Comparison of ENCODE assay signal across 9 cellular contexts in genomic region chr22:46027219-46028068, GRCh38. TPM values are rescaled to one million over a fixed set of nuclear protein-coding genes. Genes with fewer than 3 reads are reported as not detected.
A peak's percentile ranks its signal among the peaks of the same experiment; 100 is the strongest.
DNase-seq lines count a peak whose midpoint lies in the region; ATAC-seq and TF ChIP-seq lines count a peak whose summit lies in the region.
"Had no signal": no experiment of that assay in that cellular context is flagged by ENCODE, and none has a peak within 500 bp of the region (broad histone marks: within the 10 kb centered on the region; RNA-seq: fewer than 3 reads in every experiment).

No MANE protein-coding gene starts in this region.

- intact Hi-C loops in naive thymus-derived CD4-positive, alpha-beta T cell (cut with micrococcal nuclease), result no loop called here

- peaks cover 31 to 53% (median 39%) of the 10 kb centered on the region in 5 donors for H3K27me3 Mint-ChIP-seq in naive thymus-derived CD4-positive, alpha-beta T cell

- DNase-seq in activated CD8-positive, alpha-beta memory T cell treated with anti-CD3 and anti-CD28 coated beads, Interleukin-2, amount 50 U/mL, for 48 hours, result peak; percentile 41
- DNase-seq in activated CD8-positive, alpha-beta memory T cell treated with anti-CD3 and anti-CD28 coated beads for 24 hours, result no peak
- DNase-seq in fibroblast of the aortic adventitia (ENCODE audit: low read depth) (no peak), HEK293T (ENCODE audit: extremely low spot score) (no peak), T-helper 9 cell (no peak), NCI-H1417 treated with DMSO at 0.1 percent for 48 hours (lab: John Stamatoyannopoulos, UW) (no peak)
- no peak for DNase-seq in naive thymus-derived CD4-positive, alpha-beta T cell
- DNase-seq: CD4-positive, CD25-positive, alpha-beta regulatory T cell had no signal

- H3K4me1 Mint-ChIP-seq in naive thymus-derived CD4-positive, alpha-beta T cell, result peaks cover 4 to 11% (median 6%) of the 10 kb centered on the region in 7 donors

- no peaks in the 10 kb centered on the region for H3K4me1 ChIP-seq in naive thymus-derived CD4-positive, alpha-beta T cell (ENCODE audit: control insufficient read depth in 2 of 2, insufficient read depth in 2 of 2, low read length in 2 of 2)
- H3K4me1 ChIP-seq in urinary bladder (ENCODE audit: insufficient read depth), result no peaks in the 10 kb centered on the region

- H3K27ac ChIP-seq in naive thymus-derived CD4-positive, alpha-beta T cell (ENCODE audit: low read depth, low read length), result no peak overlapping the region
- H3K27ac ChIP-seq in urinary bladder (ENCODE audit: low read depth), result no peak overlapping the region

- H3K36me3 Mint-ChIP-seq in naive thymus-derived CD4-positive, alpha-beta T cell, result peaks cover 0 to 12% (median 0%) of the 10 kb centered on the region in 5 donors
- H3K36me3 Mint-ChIP-seq: CD4-positive, CD25-positive, alpha-beta regulatory T cell had no signal

- no peak overlapping the region for H3K27ac Mint-ChIP-seq in naive thymus-derived CD4-positive, alpha-beta T cell
- H3K27ac Mint-ChIP-seq: CD4-positive, CD25-positive, alpha-beta regulatory T cell had no signal

- no peaks in the 10 kb centered on the region for H3K9me3 ChIP-seq in naive thymus-derived CD4-positive, alpha-beta T cell (ENCODE audit: control insufficient read depth in 2 of 3, low read length in 3 of 3)

- H3K4me3 Mint-ChIP-seq in naive thymus-derived CD4-positive, alpha-beta T cell, result peak overlapping the region in 4 of 10 donors; percentile 5 to 70 (median 52)

- peaks cover 0 to 4% of the 10 kb centered on the region in 2 donors for H3K27me3 ChIP-seq in naive thymus-derived CD4-positive, alpha-beta T cell (ENCODE audit: control insufficient read depth in 2 of 2, insufficient read depth in 2 of 2, low read length in 2 of 2)

- POLR2A ChIA-PET in naive thymus-derived CD4-positive, alpha-beta T cell (lab: Charles Lee), result no interaction called here
- POLR2A ChIA-PET in HEK293T (lab: Yijun Ruan, JAX), result interaction anchor here (0.6 to 4.0 kb wide), 5 partner anchors 8 to 308 kb away, joined by 3 to 24 read pairs (median 4); partner anchors contain the start of gene TRMU

- H3K4me3 ChIP-seq in fibroblast of the aortic adventitia (ENCODE audit: low read depth, low read length) (peak overlapping the region; percentile 39), urinary bladder (ENCODE audit: low read depth, low read length) (peak overlapping the region; percentile 41)
- no peak overlapping the region for H3K4me3 ChIP-seq in naive thymus-derived CD4-positive, alpha-beta T cell (ENCODE audit: low read length)

- peak; percentile 76 for ATAC-seq in naive thymus-derived CD4-positive, alpha-beta T cell

- CTCF ChIA-PET in naive thymus-derived CD4-positive, alpha-beta T cell (lab: Charles Lee), result no interaction called here
- CTCF ChIA-PET in HEK293T (lab: Yijun Ruan, JAX), result no interaction called here

- no peak for TF ChIP-seq CTCF in fibroblast of the aortic adventitia (IDR thresholded peaks at IDR 0.05; ENCODE audit: insufficient read depth, low read length)

- H3K9me3 Mint-ChIP-seq in naive thymus-derived CD4-positive, alpha-beta T cell, result peaks cover 0 to 6% (median 0%) of the 10 kb centered on the region in 11 donors
- H3K9me3 Mint-ChIP-seq: CD4-positive, CD25-positive, alpha-beta regulatory T cell had no signal

- WGBS in urinary bladder, result 10% methylated on average over 89 of the region's 89 CpGs

- no peaks in the 10 kb centered on the region for H3K36me3 ChIP-seq in naive thymus-derived CD4-positive, alpha-beta T cell (ENCODE audit: control insufficient read depth in 2 of 3, insufficient read depth in 3 of 3, low read length in 3 of 3)
- H3K36me3 ChIP-seq in urinary bladder (ENCODE audit: insufficient read depth), result no peaks in the 10 kb centered on the region

TF ChIP-seq in HEK293T, 16 proteins besides CTCF, POLR2A, EP300 and RAD21:
- no peak for TF ChIP-seq BHLHE40 (IDR thresholded peaks at IDR 0.05; ENCODE audit: borderline replicate concordance)
- no peak for TF ChIP-seq HDGF (IDR thresholded peaks at IDR 0.05; ENCODE audit: borderline replicate concordance)
- no peak for TF ChIP-seq FOXK2 (IDR thresholded peaks at IDR 0.05)
- no peak for TF ChIP-seq NFRKB (IDR thresholded peaks at IDR 0.05)
- TF ChIP-seq ELF4 (IDR thresholded peaks at IDR 0.05), result no peak
- TF ChIP-seq PKNOX1 (IDR thresholded peaks at IDR 0.05), result no peak
- no peak for TF ChIP-seq SUZ12 (IDR thresholded peaks at IDR 0.05)
- no peak for TF ChIP-seq L3MBTL2 (conservative IDR thresholded peaks at IDR 0.05)

RNA-seq across cellular contexts. Expression of gene WNT7B, which starts 50.5 kb away (rescaled TPM):
- total RNA-seq in fibroblast of the aortic adventitia (ENCODE audit: low replicate concordance), result 0.18 TPM in 1 of 2 replicates, not detected in the other
- total RNA-seq in naive thymus-derived CD4-positive, alpha-beta T cell, result not detected
- polyA plus RNA-seq in naive thymus-derived CD4-positive, alpha-beta T cell, result not detected
- total RNA-seq in urinary bladder, result 3.1 TPM
- polyA plus RNA-seq in urinary bladder, result 4.1 TPM
- total RNA-seq: CD4-positive, CD25-positive, alpha-beta regulatory T cell had no signal
- polyA plus RNA-seq: CD4-positive, CD25-positive, alpha-beta regulatory T cell had no signal
